Comparison of ENCODE assay signal across 22 cellular contexts in the genomic region with DNA sequence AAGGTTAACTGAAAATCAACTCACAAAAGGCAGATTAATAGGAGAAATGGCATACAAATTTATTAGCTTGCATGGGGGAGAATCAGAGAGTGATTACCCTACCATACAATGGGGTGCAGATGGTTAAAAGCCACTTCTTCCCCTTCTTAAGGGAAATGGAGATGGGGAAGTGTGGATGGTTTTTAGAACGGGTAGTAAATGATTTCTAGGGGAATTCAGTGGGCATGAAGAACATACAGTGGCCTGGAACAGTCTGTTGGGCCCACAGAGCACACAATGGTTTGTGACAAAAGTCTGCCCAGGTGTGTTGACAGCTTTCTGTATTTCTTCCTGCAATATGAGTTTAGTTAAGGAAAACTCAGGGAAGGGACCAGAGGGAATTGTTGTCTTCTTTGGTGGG.
"Had no signal": no experiment of that assay in that cellular context is flagged by ENCODE, and none has a peak within 500 bp of the region (broad histone marks: within the 10 kb centered on the region; RNA-seq: fewer than 3 reads in every experiment).

No MANE protein-coding gene starts in this region.

- H3K36me3 Mint-ChIP-seq: natural killer cell had no signal

- H3K27ac Mint-ChIP-seq: endodermal cell, immature natural killer cell, memory B cell, mesothelial cell of epicardium, natural killer cell had no signal

- ATAC-seq: foreskin keratinocyte, left lung, lower lobe of right lung, natural killer cell, sciatic nerve had no signal

- DNase-seq: effector CD4-positive, alpha-beta T cell; endodermal cell; erythroblast; foreskin keratinocyte; immature natural killer cell; left lung; lower lobe of right lung; natural killer cell; posterior cingulate gyrus; spleen; stimulated activated CD4-positive, alpha-beta T cell treated with anti-CD3 and anti-CD28 coated beads, Interleukin-15, amount 100 ng/mL, for 24 hours; stimulated activated CD4-positive, alpha-beta T cell treated with anti-CD3 and anti-CD28 coated beads, Interleukin-1b, Interleukin-23, amount 100 ng/mL, for 48 hours; stimulated activated CD4-positive, alpha-beta T cell treated with anti-CD3 and anti-CD28 coated beads, Interleukin-4, amount 100 ng/mL, for 4 hours; stimulated activated naive CD4-positive, alpha-beta T cell; stomach; substantia nigra; transverse colon had no signal

- H3K4me1 Mint-ChIP-seq: immature natural killer cell, memory B cell, natural killer cell, neural crest cell had no signal

- H3K4me1 ChIP-seq: foreskin keratinocyte, left lung, lower lobe of right lung, spleen, stomach had no signal

- H3K9me3 Mint-ChIP-seq: endodermal cell, immature natural killer cell, memory B cell, natural killer cell, neural crest cell had no signal

- H3K4me3 Mint-ChIP-seq: endodermal cell, immature natural killer cell, memory B cell, mesothelial cell of epicardium, natural killer cell, neural crest cell had no signal

- H3K27me3 ChIP-seq: foreskin keratinocyte, left lung, spleen, stomach, transverse colon had no signal

- H3K9me3 ChIP-seq: left lung, lower lobe of right lung, spleen, stomach, thoracic aorta, transverse colon had no signal

- H3K27me3 Mint-ChIP-seq: memory B cell had no signal

- H3K36me3 ChIP-seq: left lung, lower lobe of right lung, transverse colon had no signal

- H3K4me3 ChIP-seq: left lung, lower lobe of right lung, spleen, stomach, thoracic aorta, transverse colon had no signal
